In the genomic region with DNA sequence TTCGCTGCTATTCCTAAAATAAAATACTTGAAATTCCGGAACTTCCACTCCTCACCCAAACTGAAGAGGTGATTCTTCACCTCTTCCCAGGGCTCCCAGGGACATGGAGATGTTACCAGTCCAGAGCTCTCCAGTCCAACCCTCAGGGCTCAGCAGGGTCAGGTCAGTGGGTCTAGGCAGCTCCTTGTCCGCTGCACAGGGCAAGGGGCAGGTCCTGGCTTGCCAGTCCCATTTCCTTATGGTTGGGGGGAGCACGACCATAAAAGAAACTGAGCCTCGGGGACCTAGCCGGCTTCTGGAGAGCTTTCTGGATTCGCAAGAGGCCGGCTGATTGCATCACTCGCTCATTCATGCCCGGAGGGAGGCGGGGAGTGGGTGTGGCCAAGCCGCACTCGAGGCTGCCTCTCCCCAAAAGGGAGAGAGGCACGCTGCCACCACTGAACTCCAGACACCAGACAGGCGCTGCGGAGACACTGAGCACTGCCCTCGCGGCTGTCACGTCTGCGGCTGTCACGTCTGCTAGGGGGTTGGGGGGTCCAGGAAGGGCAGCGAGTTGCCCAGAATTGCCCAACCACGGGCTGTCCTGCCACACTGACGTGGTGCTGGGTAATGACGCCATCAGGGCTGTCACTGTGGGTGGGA, we compare ENCODE assay signal across 8 cellular contexts. TPM values are rescaled to one million over a fixed set of nuclear protein-coding genes. Genes with fewer than 3 reads are reported as not detected.
DNase-seq lines count a peak whose midpoint lies in the region; ATAC-seq and TF ChIP-seq lines count a peak whose summit lies in the region.

No MANE protein-coding gene starts in this region.

- DNase-seq in AG10803 (ENCODE audit: low read depth) (peak; percentile 95), Kasumi-1 (lab: John Stamatoyannopoulos, UW) (peak; percentile 71 to 83), SW480 (ENCODE audit: low spot score) (peak; percentile 93), Right ventricle myocardium inferior (ENCODE audit: missing footprints) (peak; percentile 96), posterior cingulate gyrus (peak; percentile 74 to 99 (median 88)), type B pancreatic cell (ENCODE audit: extremely low spot score, unreplicated experiment) (peak; percentile 88)
- peak; percentile 62 for DNase-seq in activated naive CD8-positive, alpha-beta T cell treated with anti-CD3 and anti-CD28 coated beads, Interleukin-2, amount 50 U/mL, for 16 hours (ENCODE audit: low read depth, low spot score)

- TF ChIP-seq CTCF in AG10803 (conservative IDR thresholded peaks at IDR 0.05; ENCODE audit: low read length) (no peak), type B pancreatic cell (conservative IDR thresholded peaks at IDR 0.05) (no peak)

- H3K36me3 Mint-ChIP-seq in type B pancreatic cell = no peaks in the 10 kb centered on the region

- intact Hi-C loops in Right ventricle myocardium inferior (cut with DNase I) (loop anchor here (5.0 kb wide), 1 partner anchor 76 kb away; no protein-coding TSS in a partner anchor), posterior cingulate gyrus (cut with DNase I) (no loop called here)

- H3K4me1 Mint-ChIP-seq in type B pancreatic cell (ENCODE audit: unreplicated experiment) = peaks cover 27% of the 10 kb centered on the region

- no peaks in the 10 kb centered on the region for H3K9me3 Mint-ChIP-seq in type B pancreatic cell

- H3K27me3 Mint-ChIP-seq in type B pancreatic cell = no peaks in the 10 kb centered on the region

- H3K4me3 ChIP-seq in AG10803 (ENCODE audit: low read length) = peak overlapping the region; percentile 55

- peak; percentile 40 for TF ChIP-seq POLR2A in GM19193 (IDR thresholded peaks at IDR 0.05; ENCODE audit: extremely low read depth, insufficient read depth, insufficient read length)

- H3K4me3 Mint-ChIP-seq in type B pancreatic cell = peak overlapping the region; percentile 78

- ATAC-seq in Right ventricle myocardium inferior = peak; percentile 90

- H3K27ac Mint-ChIP-seq in type B pancreatic cell = peak overlapping the region; percentile 96

RNA-seq across cellular contexts. Expression of a gene that starts 15.8 kb away (rescaled TPM):
- 3.3 TPM for total RNA-seq in Right ventricle myocardium inferior
- 40.4 and 51.2 TPM in 2 replicates for total RNA-seq in type B pancreatic cell (ENCODE audit: low replicate concordance)

Comparison
In these comparisons a context has a peak if more than half of its experiments do, and no peak if none do; other contexts are left out.
1. Peak in every context shown above with its lines: DNase-seq, ATAC-seq and H3K4me3 ChIP-seq.